Comparison of ENCODE assay signal across 12 cellular contexts in genomic region chr2:43455735-43456642, GRCh38.
DNase-seq lines count a peak whose midpoint lies in the region; ATAC-seq and TF ChIP-seq lines count a peak whose summit lies in the region.
"Had no signal": no experiment of that assay in that cellular context is flagged by ENCODE, and none has a peak within 500 bp of the region (broad histone marks: within the 10 kb centered on the region; RNA-seq: fewer than 3 reads in every experiment).

No MANE protein-coding gene starts in this region.

- H3K4me1 Mint-ChIP-seq in mesothelial cell of epicardium = peaks cover 64% of the 10 kb centered on the region

- H3K27ac Mint-ChIP-seq in mesothelial cell of epicardium = peak overlapping the region; percentile 18
- H3K27ac Mint-ChIP-seq: activated B cell treated with CpG ODN at 0.5 μM for 24 hours had no signal

- H3K4me1 ChIP-seq in body of pancreas = no peaks in the 10 kb centered on the region
- H3K4me1 ChIP-seq in SJCRH30 = no peaks in the 10 kb centered on the region

- H3K9me3 Mint-ChIP-seq in mesothelial cell of epicardium = no peaks in the 10 kb centered on the region
- H3K9me3 Mint-ChIP-seq: nephron progenitor cell had no signal

- no peaks in the 10 kb centered on the region for H3K9me3 ChIP-seq in body of pancreas
- H3K9me3 ChIP-seq in SJCRH30 (replicated peaks) = no peaks in the 10 kb centered on the region; the same call in 1 of the 2 replicates

- H3K36me3 ChIP-seq in body of pancreas (replicated peaks in 1 of 2; ENCODE audit: insufficient read depth in 1 of 2, low read depth in 2 of 2) = no peaks in the 10 kb centered on the region
- no peaks in the 10 kb centered on the region for H3K36me3 ChIP-seq in SJCRH30

- intact Hi-C loops in body of pancreas (cut with DNase I) = no loop called here

- TF ChIP-seq CTCF in body of pancreas (IDR thresholded peaks at IDR 0.05) (peak in 2 of 7 experiments; percentile 19 to 22), mesothelial cell of epicardium (IDR thresholded peaks at IDR 0.05; ENCODE audit: unreplicated experiment) (no peak)

- peak; percentile 49 for ATAC-seq in HG03565 (IDR thresholded peaks at IDR 0.05; ENCODE audit: unreplicated experiment)
- peak; percentile 81 for ATAC-seq in body of pancreas

- no peak overlapping the region for H3K4me3 Mint-ChIP-seq in mesothelial cell of epicardium
- H3K4me3 Mint-ChIP-seq: activated B cell treated with CpG ODN at 0.5 μM for 24 hours, nephron progenitor cell had no signal

- H3K27ac ChIP-seq in body of pancreas (peak overlapping the region in 2 of 4 donors; percentile 9 to 52), SJCRH30 (no peak overlapping the region)

- peak; percentile 22 for DNase-seq in DMS53 treated with DMSO at 0.1 percent for 48 hours (lab: John Stamatoyannopoulos, UW; ENCODE audit: unreplicated experiment)
- DNase-seq in body of pancreas = peak in 1 of 4 donors; percentile 32
- DNase-seq in mesothelial cell of epicardium (ENCODE audit: low spot score in 2 of 2, unreplicated experiment in 2 of 2) = no peak
- DNase-seq in NCI-H446 (lab: John Stamatoyannopoulos, UW) = no peak
- no peak for DNase-seq in AG20443 (ENCODE audit: low spot score)
- no peak for DNase-seq in Ammon's horn (ENCODE audit: low spot score)
- DNase-seq in SJCRH30 = no peak
- DNase-seq: activated B cell treated with CpG ODN at 0.5 μM for 24 hours, DND-41, NCI-H1417, nephron progenitor cell had no signal

- peaks cover 4% of the 10 kb centered on the region for H3K36me3 Mint-ChIP-seq in mesothelial cell of epicardium

- no peaks in the 10 kb centered on the region for H3K27me3 ChIP-seq in body of pancreas
- H3K27me3 ChIP-seq in SJCRH30 = no peaks in the 10 kb centered on the region

- TF ChIP-seq POLR2A in body of pancreas (IDR thresholded peaks at IDR 0.05) = no peak

- no peaks in the 10 kb centered on the region for H3K27me3 Mint-ChIP-seq in mesothelial cell of epicardium (ENCODE audit: low read depth)
- H3K27me3 Mint-ChIP-seq: activated B cell treated with CpG ODN at 0.5 μM for 24 hours had no signal

- H3K4me3 ChIP-seq in body of pancreas (no peak overlapping the region), SJCRH30 (no peak overlapping the region)

- 56 to 72% methylated on average over 6 of the region's 6 CpGs for WGBS in body of pancreas, 2 donors
